In genomic region chr7:100432621-100433275, GRCh38 we compare ENCODE assay signal across 1 cellular context.
TF ChIP-seq lines count a peak whose summit lies in the region.

No MANE protein-coding gene starts in this region.

TF ChIP-seq in IMR-90, 13 proteins besides CTCF, POLR2A, EP300 and RAD21 (continued from another document):
- no peak for TF ChIP-seq RCOR1 (IDR thresholded peaks at IDR 0.05; ENCODE audit: insufficient replicate concordance, low read length)
- TF ChIP-seq SMC3 (IDR thresholded peaks at IDR 0.05; ENCODE audit: low read depth, low read length), result no peak
- no peak for TF ChIP-seq CHD1 (IDR thresholded peaks at IDR 0.05; ENCODE audit: low read depth, low read length)
- no peak for TF ChIP-seq BHLHE40 (IDR thresholded peaks at IDR 0.05; ENCODE audit: low read depth, low read length)
- no peak for TF ChIP-seq ELK1 (IDR thresholded peaks at IDR 0.05; ENCODE audit: borderline replicate concordance, low read depth, low read length)
- TF ChIP-seq MAZ (IDR thresholded peaks at IDR 0.05; ENCODE audit: borderline replicate concordance, low read depth, low read length), result no peak
- TF ChIP-seq RFX5 (IDR thresholded peaks at IDR 0.05; ENCODE audit: low read depth, low read length), result no peak
- TF ChIP-seq FOS (IDR thresholded peaks at IDR 0.05; ENCODE audit: low read depth, low read length), result no peak
TF ChIP-seq in IMR-90: peak in this region for 0.
